ENCODE assay signal across 19 cellular contexts in the genomic region with DNA sequence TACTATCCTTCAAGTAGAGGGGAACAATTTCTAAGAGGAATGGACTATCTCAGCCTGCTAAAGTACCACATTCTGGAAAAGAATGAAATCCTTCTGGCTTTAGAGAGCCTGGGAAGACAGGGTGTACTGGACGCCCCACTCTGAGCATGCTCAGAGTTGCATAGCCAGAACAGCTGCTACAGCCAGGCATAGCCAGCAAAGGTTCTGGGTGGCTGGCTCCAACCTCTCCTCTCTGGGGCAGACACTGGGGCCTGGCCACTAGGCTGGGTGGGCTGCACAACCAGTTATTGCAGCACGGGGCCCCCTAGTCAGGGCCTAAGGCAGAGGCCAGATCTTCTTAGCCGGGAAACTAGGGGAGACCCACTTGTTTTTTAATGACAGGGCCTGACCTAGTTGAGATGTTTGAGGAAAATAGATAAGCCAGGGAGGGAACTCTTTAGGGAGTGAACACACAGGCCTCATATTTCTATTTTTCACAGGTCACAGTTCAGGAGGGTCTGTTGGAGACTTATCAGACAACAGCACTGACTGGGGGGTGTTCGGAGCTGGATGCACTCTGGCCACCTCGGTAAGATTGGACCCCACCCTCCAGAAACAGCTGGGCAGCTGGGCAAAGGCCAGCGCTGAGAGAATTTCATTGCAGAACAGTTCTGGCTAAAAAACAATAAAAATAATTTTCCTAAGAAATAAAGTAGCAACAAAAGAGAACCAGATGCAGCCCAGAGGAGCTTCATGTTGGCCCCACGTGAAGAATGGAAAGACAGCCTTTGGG.
A peak's percentile ranks its signal among the peaks of the same experiment; 100 is the strongest.
DNase-seq lines count a peak whose midpoint lies in the region; ATAC-seq and TF ChIP-seq lines count a peak whose summit lies in the region.
"Had no signal": no experiment of that assay in that cellular context is flagged by ENCODE, and none has a peak within 500 bp of the region (broad histone marks: within the 10 kb centered on the region; RNA-seq: fewer than 3 reads in every experiment).

No MANE protein-coding gene starts in this region.

- no peaks in the 10 kb centered on the region for H3K27me3 Mint-ChIP-seq in osteocyte (ENCODE audit: unreplicated experiment)
- H3K27me3 Mint-ChIP-seq: activated CD4-positive, alpha-beta T cell treated with anti-CD3 and anti-CD28 coated beads, Interleukin-2, amount 10 ng/mL, durations not matched to agents 24 days and 14 days; brain had no signal

- H3K36me3 Mint-ChIP-seq in osteocyte (ENCODE audit: unreplicated experiment) = peaks cover 21% of the 10 kb centered on the region

- H3K4me3 ChIP-seq in ascending aorta (no peak overlapping the region), upper lobe of left lung (no peak overlapping the region)
- H3K4me3 ChIP-seq: lung, skin epidermis had no signal

- DNase-seq in ascending aorta (ENCODE audit: low spot score in 2 of 2) (no peak), left cardiac atrium (peak; percentile 55), osteocyte (ENCODE audit: extremely low spot score, unreplicated experiment) (no peak), upper lobe of left lung (peak in 1 of 2 donors; percentile 6), dedifferentiated amniotic fluid mesenchymal stem cell (ENCODE audit: extremely low spot score) (no peak), NK-92 (lab: John Stamatoyannopoulos, UW; ENCODE audit: unreplicated experiment) (no peak), NCI-H2196 treated with DMSO at 0.1 percent for 48 hours (lab: John Stamatoyannopoulos, UW; ENCODE audit: unreplicated experiment) (no peak)
- no peak for DNase-seq in stimulated activated CD4-positive, alpha-beta T cell treated with anti-CD3 and anti-CD28 coated beads, Interleukin-2, amount 100 ng/mL, for 24 hours
- DNase-seq: activated CD4-positive, alpha-beta T cell treated with anti-CD3 and anti-CD28 coated beads, Interleukin-2, amount 10 ng/mL, durations not matched to agents 24 days and 14 days; activated naive CD4-positive, alpha-beta T cell treated with anti-CD3 and anti-CD28 coated beads, Interleukin-2, amount 50 U/mL, for 16 hours; activated T-cell treated with anti-CD3 and anti-CD28 coated beads for 4 hours; C1 segment of cervical spinal cord; MV-4-11; SIG-M5; stimulated activated naive CD8-positive, alpha-beta T cell treated with anti-CD3 and anti-CD28 coated beads, Interleukin-15, Interleukin-2, amounts not matched to agents 100 U/mL and 50 U/mL, for 24 hours had no signal

- H3K27me3 ChIP-seq in ascending aorta = no peaks in the 10 kb centered on the region
- no peaks in the 10 kb centered on the region for H3K27me3 ChIP-seq in upper lobe of left lung

- no peak for TF ChIP-seq EP300 in upper lobe of left lung (IDR thresholded peaks at IDR 0.05)

- no peak for TF ChIP-seq POLR2A in upper lobe of left lung (IDR thresholded peaks at IDR 0.05)

- H3K36me3 ChIP-seq in ascending aorta (no peaks in the 10 kb centered on the region), upper lobe of left lung (no peaks in the 10 kb centered on the region)

- no peaks in the 10 kb centered on the region for H3K9me3 ChIP-seq in ascending aorta
- H3K9me3 ChIP-seq in upper lobe of left lung = no peaks in the 10 kb centered on the region

- no peak for TF ChIP-seq CTCF in ascending aorta (IDR thresholded peaks at IDR 0.05)
- TF ChIP-seq CTCF in osteocyte (IDR thresholded peaks at IDR 0.05) = no peak
- no peak for TF ChIP-seq CTCF in upper lobe of left lung (IDR thresholded peaks at IDR 0.05)

- H3K4me1 ChIP-seq in ascending aorta (peaks cover 11 to 51% of the 10 kb centered on the region in 2 donors), upper lobe of left lung (no peaks in the 10 kb centered on the region)

- H3K9me3 Mint-ChIP-seq in osteocyte (ENCODE audit: unreplicated experiment) = peaks cover 8% of the 10 kb centered on the region
- H3K9me3 Mint-ChIP-seq: activated CD4-positive, alpha-beta T cell treated with anti-CD3 and anti-CD28 coated beads, Interleukin-2, amount 10 ng/mL, durations not matched to agents 24 days and 14 days had no signal

- H3K27ac ChIP-seq in ascending aorta = peak overlapping the region; percentile 81 to 87
- peak overlapping the region in 1 of 4 donors; percentile 45 for H3K27ac ChIP-seq in upper lobe of left lung

- peak overlapping the region; percentile 68 for H3K27ac Mint-ChIP-seq in osteocyte (ENCODE audit: unreplicated experiment)
- H3K27ac Mint-ChIP-seq: activated CD4-positive, alpha-beta T cell treated with anti-CD3 and anti-CD28 coated beads, Interleukin-2, amount 10 ng/mL, durations not matched to agents 24 days and 14 days had no signal

- no peak overlapping the region for H3K4me3 Mint-ChIP-seq in osteocyte (ENCODE audit: unreplicated experiment)
- H3K4me3 Mint-ChIP-seq: activated CD4-positive, alpha-beta T cell treated with anti-CD3 and anti-CD28 coated beads, Interleukin-2, amount 10 ng/mL, durations not matched to agents 24 days and 14 days; brain; neural crest cell had no signal

- 61 to 74% methylated on average over 6 to 7 of the region's 7 CpGs for WGBS in upper lobe of left lung, 2 donors

- ATAC-seq in left cardiac atrium (peak; percentile 87 to 89), upper lobe of left lung (ENCODE audit: low FRiP score in 2 of 2) (peak; percentile 62 to 77)
- ATAC-seq: stimulated activated naive CD8-positive, alpha-beta T cell treated with anti-CD3 and anti-CD28 coated beads, Interleukin-15, Interleukin-2, amounts not matched to agents 100 U/mL and 50 U/mL, for 24 hours had no signal

- H3K4me1 Mint-ChIP-seq in osteocyte (ENCODE audit: unreplicated experiment) = peaks cover 84% of the 10 kb centered on the region
- H3K4me1 Mint-ChIP-seq: activated CD4-positive, alpha-beta T cell treated with anti-CD3 and anti-CD28 coated beads, Interleukin-2, amount 10 ng/mL, durations not matched to agents 24 days and 14 days had no signal

- intact Hi-C loops in ascending aorta (cut with DNase I) = loop anchor here (5.0 kb wide), 2 partner anchors 33 to 153 kb away; no protein-coding TSS in a partner anchor
- intact Hi-C loops in left cardiac atrium (cut with DNase I) = no loop called here
